1 cellular context compared by ENCODE assay signal in genomic region chr9:97521576-97522333, GRCh38.
TF ChIP-seq lines count a peak whose summit lies in the region.

No MANE protein-coding gene starts in this region.

TF ChIP-seq in H1, 55 proteins besides CTCF, POLR2A, EP300 and RAD21:
- no peak for TF ChIP-seq POLR2AphosphoS5 (IDR thresholded peaks at IDR 0.05; ENCODE audit: low read depth, low read length)
- TF ChIP-seq POU5F1 (IDR thresholded peaks at IDR 0.05; ENCODE audit: low read depth, low read length) = no peak
- no peak for TF ChIP-seq CEBPB (IDR thresholded peaks at IDR 0.05; ENCODE audit: low read depth, low read length)
- no peak for TF ChIP-seq BCL11A (IDR thresholded peaks at IDR 0.05; ENCODE audit: low read depth in 2 of 2, low read length in 2 of 2)
- TF ChIP-seq FOSL1 (IDR thresholded peaks at IDR 0.05; ENCODE audit: insufficient read depth, low read depth, low read length) = no peak
- TF ChIP-seq RNF2 (IDR thresholded peaks at IDR 0.05; ENCODE audit: borderline replicate concordance, low read depth, low read length, missing control alignments, poor library complexity, severe bottlenecking) = no peak
- no peak for TF ChIP-seq TAF1 (IDR thresholded peaks at IDR 0.05; ENCODE audit: low read depth, low read length)
- TF ChIP-seq SAP30 (IDR thresholded peaks at IDR 0.05; ENCODE audit: insufficient read depth, insufficient replicate concordance, low read length) = no peak
- TF ChIP-seq CBX8 (IDR thresholded peaks at IDR 0.05; ENCODE audit: borderline replicate concordance, low read depth, low read length) = no peak
- TF ChIP-seq, protein P1, sequence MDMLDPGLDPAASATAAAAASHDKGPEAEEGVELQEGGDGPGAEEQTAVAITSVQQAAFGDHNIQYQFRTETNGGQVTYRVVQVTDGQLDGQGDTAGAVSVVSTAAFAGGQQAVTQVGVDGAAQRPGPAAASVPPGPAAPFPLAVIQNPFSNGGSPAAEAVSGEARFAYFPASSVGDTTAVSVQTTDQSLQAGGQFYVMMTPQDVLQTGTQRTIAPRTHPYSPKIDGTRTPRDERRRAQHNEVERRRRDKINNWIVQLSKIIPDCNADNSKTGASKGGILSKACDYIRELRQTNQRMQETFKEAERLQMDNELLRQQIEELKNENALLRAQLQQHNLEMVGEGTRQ (IDR thresholded peaks at IDR 0.05; ENCODE audit: low read length) = no peak
- no peak for TF ChIP-seq SIRT6 (IDR thresholded peaks at IDR 0.05; ENCODE audit: low read length)
- TF ChIP-seq SIX5 (IDR thresholded peaks at IDR 0.05; ENCODE audit: low read depth, low read length) = no peak
- no peak for TF ChIP-seq KDM5A (IDR thresholded peaks at IDR 0.05; ENCODE audit: low read length)
- no peak for TF ChIP-seq TEAD4 (IDR thresholded peaks at IDR 0.05; ENCODE audit: low read depth, low read length)
- TF ChIP-seq KDM1A (IDR thresholded peaks at IDR 0.05; ENCODE audit: borderline replicate concordance, low read length) = no peak
- no peak for TF ChIP-seq CHD1 (IDR thresholded peaks at IDR 0.05; ENCODE audit: low read depth, low read length)
- no peak for TF ChIP-seq MAX (IDR thresholded peaks at IDR 0.05)
- no peak for TF ChIP-seq SIN3A (conservative IDR thresholded peaks at IDR 0.05 in 1 of 2, IDR thresholded peaks at IDR 0.05 in 1 of 2; ENCODE audit: low read depth in 1 of 2, low read length in 2 of 2)
- TF ChIP-seq SP1 (IDR thresholded peaks at IDR 0.05; ENCODE audit: low read depth, low read length) = no peak
